In the genomic region with DNA sequence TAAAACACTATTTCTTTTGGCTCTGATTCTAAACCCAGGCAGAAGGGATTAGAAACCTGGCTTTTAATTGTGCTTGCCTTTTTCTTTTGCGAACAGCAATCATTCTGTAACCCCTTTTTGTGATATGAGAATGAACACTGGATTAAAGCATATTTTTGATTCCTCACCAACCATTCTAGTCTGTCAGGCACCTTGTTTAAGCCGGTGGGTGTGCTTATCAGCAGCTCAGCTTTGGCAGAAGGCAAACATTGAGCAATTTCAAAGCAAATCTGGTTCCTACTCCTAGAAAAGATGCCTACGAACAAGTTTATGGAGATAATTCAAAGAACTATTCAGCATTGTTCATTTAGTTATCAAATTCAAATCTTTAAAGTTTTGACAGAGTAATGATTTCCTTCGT, we compare ENCODE assay signal across 3 cellular contexts.
TF ChIP-seq lines count a peak whose summit lies in the region.

No MANE protein-coding gene starts in this region.

TF ChIP-seq in SK-N-SH, 30 proteins besides CTCF, POLR2A, EP300 and RAD21:
- TF ChIP-seq POLR2AphosphoS5 (IDR thresholded peaks at IDR 0.05; ENCODE audit: low read depth, low read length) (no peak), SIN3A (IDR thresholded peaks at IDR 0.05; ENCODE audit: borderline replicate concordance, low read depth, low read length) (no peak), NRF1 (IDR thresholded peaks at IDR 0.05; ENCODE audit: low read depth, low read length) (no peak), RCOR1 (IDR thresholded peaks at IDR 0.05; ENCODE audit: low read length) (no peak), CHD2 (IDR thresholded peaks at IDR 0.05; ENCODE audit: low read length, partially characterized antibody) (no peak), ELF1 (IDR thresholded peaks at IDR 0.05) (no peak)
- TF ChIP-seq, protein P1, sequence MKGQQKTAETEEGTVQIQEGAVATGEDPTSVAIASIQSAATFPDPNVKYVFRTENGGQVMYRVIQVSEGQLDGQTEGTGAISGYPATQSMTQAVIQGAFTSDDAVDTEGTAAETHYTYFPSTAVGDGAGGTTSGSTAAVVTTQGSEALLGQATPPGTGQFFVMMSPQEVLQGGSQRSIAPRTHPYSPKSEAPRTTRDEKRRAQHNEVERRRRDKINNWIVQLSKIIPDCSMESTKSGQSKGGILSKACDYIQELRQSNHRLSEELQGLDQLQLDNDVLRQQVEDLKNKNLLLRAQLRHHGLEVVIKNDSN (IDR thresholded peaks at IDR 0.05; ENCODE audit: borderline replicate concordance, low read depth) = no peak
- TF ChIP-seq, protein P2, sequence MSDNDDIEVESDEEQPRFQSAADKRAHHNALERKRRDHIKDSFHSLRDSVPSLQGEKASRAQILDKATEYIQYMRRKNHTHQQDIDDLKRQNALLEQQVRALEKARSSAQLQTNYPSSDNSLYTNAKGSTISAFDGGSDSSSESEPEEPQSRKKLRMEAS (IDR thresholded peaks at IDR 0.05; ENCODE audit: low read depth) = no peak
- TF ChIP-seq, protein P3, sequence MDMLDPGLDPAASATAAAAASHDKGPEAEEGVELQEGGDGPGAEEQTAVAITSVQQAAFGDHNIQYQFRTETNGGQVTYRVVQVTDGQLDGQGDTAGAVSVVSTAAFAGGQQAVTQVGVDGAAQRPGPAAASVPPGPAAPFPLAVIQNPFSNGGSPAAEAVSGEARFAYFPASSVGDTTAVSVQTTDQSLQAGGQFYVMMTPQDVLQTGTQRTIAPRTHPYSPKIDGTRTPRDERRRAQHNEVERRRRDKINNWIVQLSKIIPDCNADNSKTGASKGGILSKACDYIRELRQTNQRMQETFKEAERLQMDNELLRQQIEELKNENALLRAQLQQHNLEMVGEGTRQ (IDR thresholded peaks at IDR 0.05; ENCODE audit: borderline replicate concordance, low read depth, low read length) = no peak
- TF ChIP-seq, protein P4, sequence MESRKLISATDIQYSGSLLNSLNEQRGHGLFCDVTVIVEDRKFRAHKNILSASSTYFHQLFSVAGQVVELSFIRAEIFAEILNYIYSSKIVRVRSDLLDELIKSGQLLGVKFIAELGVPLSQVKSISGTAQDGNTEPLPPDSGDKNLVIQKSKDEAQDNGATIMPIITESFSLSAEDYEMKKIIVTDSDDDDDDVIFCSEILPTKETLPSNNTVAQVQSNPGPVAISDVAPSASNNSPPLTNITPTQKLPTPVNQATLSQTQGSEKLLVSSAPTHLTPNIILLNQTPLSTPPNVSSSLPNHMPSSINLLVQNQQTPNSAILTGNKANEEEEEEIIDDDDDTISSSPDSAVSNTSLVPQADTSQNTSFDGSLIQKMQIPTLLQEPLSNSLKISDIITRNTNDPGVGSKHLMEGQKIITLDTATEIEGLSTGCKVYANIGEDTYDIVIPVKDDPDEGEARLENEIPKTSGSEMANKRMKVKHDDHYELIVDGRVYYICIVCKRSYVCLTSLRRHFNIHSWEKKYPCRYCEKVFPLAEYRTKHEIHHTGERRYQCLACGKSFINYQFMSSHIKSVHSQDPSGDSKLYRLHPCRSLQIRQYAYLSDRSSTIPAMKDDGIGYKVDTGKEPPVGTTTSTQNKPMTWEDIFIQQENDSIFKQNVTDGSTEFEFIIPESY (IDR thresholded peaks at IDR 0.05; ENCODE audit: borderline replicate concordance, low read depth) = no peak

TF ChIP-seq in SK-N-SH treated with all-trans-retinoic acid at 6 μM for 48 hours, 23 proteins besides CTCF, POLR2A, EP300 and RAD21:
- no peak for TF ChIP-seq TCF4 (CRISPR knock-in tag; IDR thresholded peaks at IDR 0.05; ENCODE audit: borderline replicate concordance)
- TF ChIP-seq ARNTL (CRISPR knock-in tag; IDR thresholded peaks at IDR 0.05; ENCODE audit: borderline replicate concordance, low read depth) = no peak

TF ChIP-seq in H1, 55 proteins besides CTCF, POLR2A, EP300 and RAD21:
- no peak for TF ChIP-seq POU5F1 (IDR thresholded peaks at IDR 0.05; ENCODE audit: low read depth, low read length)
